1 cellular context compared by ENCODE assay signal in genomic region chr3:14640157-14640562, GRCh38.
TF ChIP-seq lines count a peak whose summit lies in the region.

No MANE protein-coding gene starts in this region.

TF ChIP-seq in GM23338, 12 proteins besides CTCF, POLR2A, EP300 and RAD21:
- no peak for TF ChIP-seq ZNF462 (CRISPR knock-in tag; IDR thresholded peaks at IDR 0.05)
- no peak for TF ChIP-seq EZH2 (IDR thresholded peaks at IDR 0.05; ENCODE audit: low read depth, unreplicated experiment)
- no peak for TF ChIP-seq POLR2AphosphoS5 (IDR thresholded peaks at IDR 0.05; ENCODE audit: low read depth)
- TF ChIP-seq, protein P1, sequence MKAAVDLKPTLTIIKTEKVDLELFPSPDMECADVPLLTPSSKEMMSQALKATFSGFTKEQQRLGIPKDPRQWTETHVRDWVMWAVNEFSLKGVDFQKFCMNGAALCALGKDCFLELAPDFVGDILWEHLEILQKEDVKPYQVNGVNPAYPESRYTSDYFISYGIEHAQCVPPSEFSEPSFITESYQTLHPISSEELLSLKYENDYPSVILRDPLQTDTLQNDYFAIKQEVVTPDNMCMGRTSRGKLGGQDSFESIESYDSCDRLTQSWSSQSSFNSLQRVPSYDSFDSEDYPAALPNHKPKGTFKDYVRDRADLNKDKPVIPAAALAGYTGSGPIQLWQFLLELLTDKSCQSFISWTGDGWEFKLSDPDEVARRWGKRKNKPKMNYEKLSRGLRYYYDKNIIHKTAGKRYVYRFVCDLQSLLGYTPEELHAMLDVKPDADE (IDR thresholded peaks at IDR 0.05): no peak
- no peak for TF ChIP-seq CREB1 (CRISPR knock-in tag; IDR thresholded peaks at IDR 0.05; ENCODE audit: low read depth)
- no peak for TF ChIP-seq EZH2phosphoT487 (IDR thresholded peaks at IDR 0.05; ENCODE audit: unreplicated experiment)
- TF ChIP-seq, protein P2, sequence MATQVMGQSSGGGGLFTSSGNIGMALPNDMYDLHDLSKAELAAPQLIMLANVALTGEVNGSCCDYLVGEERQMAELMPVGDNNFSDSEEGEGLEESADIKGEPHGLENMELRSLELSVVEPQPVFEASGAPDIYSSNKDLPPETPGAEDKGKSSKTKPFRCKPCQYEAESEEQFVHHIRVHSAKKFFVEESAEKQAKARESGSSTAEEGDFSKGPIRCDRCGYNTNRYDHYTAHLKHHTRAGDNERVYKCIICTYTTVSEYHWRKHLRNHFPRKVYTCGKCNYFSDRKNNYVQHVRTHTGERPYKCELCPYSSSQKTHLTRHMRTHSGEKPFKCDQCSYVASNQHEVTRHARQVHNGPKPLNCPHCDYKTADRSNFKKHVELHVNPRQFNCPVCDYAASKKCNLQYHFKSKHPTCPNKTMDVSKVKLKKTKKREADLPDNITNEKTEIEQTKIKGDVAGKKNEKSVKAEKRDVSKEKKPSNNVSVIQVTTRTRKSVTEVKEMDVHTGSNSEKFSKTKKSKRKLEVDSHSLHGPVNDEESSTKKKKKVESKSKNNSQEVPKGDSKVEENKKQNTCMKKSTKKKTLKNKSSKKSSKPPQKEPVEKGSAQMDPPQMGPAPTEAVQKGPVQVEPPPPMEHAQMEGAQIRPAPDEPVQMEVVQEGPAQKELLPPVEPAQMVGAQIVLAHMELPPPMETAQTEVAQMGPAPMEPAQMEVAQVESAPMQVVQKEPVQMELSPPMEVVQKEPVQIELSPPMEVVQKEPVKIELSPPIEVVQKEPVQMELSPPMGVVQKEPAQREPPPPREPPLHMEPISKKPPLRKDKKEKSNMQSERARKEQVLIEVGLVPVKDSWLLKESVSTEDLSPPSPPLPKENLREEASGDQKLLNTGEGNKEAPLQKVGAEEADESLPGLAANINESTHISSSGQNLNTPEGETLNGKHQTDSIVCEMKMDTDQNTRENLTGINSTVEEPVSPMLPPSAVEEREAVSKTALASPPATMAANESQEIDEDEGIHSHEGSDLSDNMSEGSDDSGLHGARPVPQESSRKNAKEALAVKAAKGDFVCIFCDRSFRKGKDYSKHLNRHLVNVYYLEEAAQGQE (IDR thresholded peaks at IDR 0.05; ENCODE audit: unreplicated experiment): no peak
- no peak for TF ChIP-seq NANOG (IDR thresholded peaks at IDR 0.05; ENCODE audit: borderline replicate concordance)
- no peak for TF ChIP-seq JUNB (IDR thresholded peaks at IDR 0.05; ENCODE audit: unreplicated experiment)
- TF ChIP-seq ZNF114 (CRISPR knock-in tag; IDR thresholded peaks at IDR 0.05): no peak
- TF ChIP-seq STAT1 (IDR thresholded peaks at IDR 0.05; ENCODE audit: unreplicated experiment): no peak
- TF ChIP-seq ZNF331 (CRISPR knock-in tag; IDR thresholded peaks at IDR 0.05; ENCODE audit: low read depth): no peak
